Comparison of ENCODE assay signal across 8 cellular contexts in the genomic region with DNA sequence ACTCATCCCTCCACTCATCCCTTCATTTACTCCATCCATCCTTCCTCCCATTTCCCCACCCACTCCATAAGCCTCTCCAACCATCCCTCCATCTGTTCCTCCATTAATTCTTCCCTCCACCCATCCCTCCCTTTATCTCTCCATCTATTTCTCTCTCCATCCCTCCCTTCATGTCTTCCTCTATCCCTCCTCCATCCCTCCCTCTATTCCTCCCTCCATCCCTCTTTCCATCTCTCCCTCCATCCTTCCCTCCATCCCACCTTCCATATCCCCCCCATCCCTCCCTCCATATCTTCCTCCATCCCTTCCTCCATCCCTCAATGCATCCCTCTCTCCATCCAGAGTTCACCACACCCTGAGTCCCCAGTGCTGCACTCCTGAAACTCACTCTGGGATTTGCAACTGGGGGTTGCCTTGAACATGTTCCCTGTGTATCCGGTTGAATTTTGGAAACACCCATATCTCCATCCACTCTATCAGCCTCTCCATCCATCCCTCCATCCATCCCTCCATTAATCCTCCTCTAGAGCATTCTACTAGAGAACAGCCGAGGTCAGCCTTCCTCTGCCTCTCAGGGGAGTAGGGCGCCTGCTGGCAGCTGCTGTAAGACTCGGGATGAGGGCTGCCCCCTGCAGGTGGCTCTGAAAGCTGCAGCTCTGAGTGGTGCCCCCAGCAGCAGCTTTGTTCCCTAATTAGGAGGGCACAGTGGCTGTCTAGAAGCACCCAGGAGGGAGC. TPM values are rescaled to one million over a fixed set of nuclear protein-coding genes. Genes with fewer than 3 reads are reported as not detected.
A peak's percentile ranks its signal among the peaks of the same experiment; 100 is the strongest.
DNase-seq lines count a peak whose midpoint lies in the region; ATAC-seq and TF ChIP-seq lines count a peak whose summit lies in the region.

No MANE protein-coding gene starts in this region.

- TF ChIP-seq CTCF in AG04450 (IDR thresholded peaks at IDR 0.05; ENCODE audit: low read depth, low read length): peak; percentile 77
- peak; percentile 69 for TF ChIP-seq CTCF in WI38 (IDR thresholded peaks at IDR 0.05; ENCODE audit: low read depth, low read length)
- TF ChIP-seq CTCF in brain microvascular endothelial cell (IDR thresholded peaks at IDR 0.05; ENCODE audit: low read depth, low read length, missing control alignments): peak; percentile 91

- CTCF ChIA-PET in AG04450 (lab: Charles Lee): interaction anchor here (0.5 to 4.8 kb wide), 21 partner anchors 8 to 646 kb away, joined by 3 to 56 read pairs (median 4); no protein-coding TSS in a partner anchor

- DNase-seq in AG04450 (ENCODE audit: low read depth, low spot score) (no peak), NCI-H146 (lab: John Stamatoyannopoulos, UW) (peak; percentile 48), brain microvascular endothelial cell (peak; percentile 34), islet precursor cell (peak; percentile 80)
- DNase-seq in stimulated activated CD4-positive, alpha-beta T cell treated with anti-CD3 and anti-CD28 coated beads, Interleukin-1b, Interleukin-23, amount 100 ng/mL, for 48 hours: peak; percentile 79

- H3K4me3 ChIP-seq in AG04450 (ENCODE audit: low read depth, low read length) (no peak overlapping the region), WI38 (ENCODE audit: low read depth, low read length) (no peak overlapping the region), brain microvascular endothelial cell (ENCODE audit: low read depth, low read length) (no peak overlapping the region)

- no peaks in the 10 kb centered on the region for H3K36me3 ChIP-seq in brain microvascular endothelial cell (replicated peaks)

- H3K9me3 ChIP-seq in AG04450 (ENCODE audit: control insufficient read depth, insufficient read depth, low read length): no peaks in the 10 kb centered on the region

- peaks cover 25% of the 10 kb centered on the region for H3K27me3 ChIP-seq in AG04450 (ENCODE audit: control insufficient read depth, insufficient read depth, low read length)
- peaks cover 1% of the 10 kb centered on the region for H3K27me3 ChIP-seq in brain microvascular endothelial cell (replicated peaks)

- ATAC-seq in GM19035 (IDR thresholded peaks at IDR 0.05; ENCODE audit: unreplicated experiment) (peak; percentile 50), HG03095 (IDR thresholded peaks at IDR 0.05; ENCODE audit: unreplicated experiment) (no peak)

- H3K27ac ChIP-seq in AG04450 (ENCODE audit: low read depth, low read length): no peak overlapping the region
- H3K27ac ChIP-seq in brain microvascular endothelial cell: no peak overlapping the region

- POLR2A ChIA-PET in AG04450 (lab: Yijun Ruan, JAX): interaction anchor here (0.6 kb wide), 1 partner anchor 1507 kb away, joined by 3 read pairs; no protein-coding TSS in a partner anchor

- in situ Hi-C loops in brain microvascular endothelial cell (cut with HindIII; ENCODE audit: low pct_ligation_motif_present, low sequenced_read_pairs): no loop called here

RNA-seq across cellular contexts. Expression of gene ABCG1, which starts 39.4 kb away (rescaled TPM):
- 0.67 and 0.71 TPM in 2 replicates for polyA plus RNA-seq in AG04450 (2011; rRNA removed)
- polyA minus RNA-seq in AG04450 (2011; rRNA and poly(A)+ RNA removed): 0.55 and 0.96 TPM in 2 replicates

RNA-seq across cellular contexts. Expression of gene TFF3, which starts 56.9 kb away (rescaled TPM):
- polyA plus RNA-seq in AG04450 (2011; rRNA removed): not detected in 2 replicates
- polyA minus RNA-seq in AG04450 (2011; rRNA and poly(A)+ RNA removed): not detected in 2 replicates
